26 cellular contexts compared by ENCODE assay signal in the genomic region with DNA sequence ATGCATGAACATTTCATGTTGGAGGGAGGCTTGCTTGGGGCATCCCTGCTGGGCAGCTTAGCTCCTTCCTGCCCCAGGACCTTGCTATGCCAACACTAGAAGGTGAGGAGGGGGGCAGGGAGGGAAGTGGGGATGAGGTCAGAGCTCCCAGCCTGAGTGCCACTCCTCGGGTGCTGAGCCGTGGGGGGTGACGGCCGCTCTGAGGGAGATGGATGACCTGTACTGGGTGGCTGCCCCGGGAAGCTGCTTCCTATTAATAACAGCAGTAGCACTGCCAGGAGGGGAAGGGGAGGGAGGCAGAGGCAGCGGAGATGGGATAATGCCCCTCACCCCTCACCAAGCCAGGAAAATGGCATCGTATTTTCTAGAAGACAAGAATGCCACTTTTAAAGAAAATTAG.
"Had no signal": no experiment of that assay in that cellular context is flagged by ENCODE, and none has a peak within 500 bp of the region (broad histone marks: within the 10 kb centered on the region; RNA-seq: fewer than 3 reads in every experiment).

No MANE protein-coding gene starts in this region.

- DNase-seq: activated B cell treated with CpG ODN at 0.5 μM for 24 hours; activated CD4-positive, alpha-beta memory T cell treated with anti-CD3 and anti-CD28 coated beads for 36 hours; activated CD4-positive, alpha-beta T cell treated with anti-CD3 and anti-CD28 coated beads for 4 hours; activated CD4-positive, alpha-beta T cell treated with anti-CD3 and anti-CD28 coated beads, Interleukin-2, amount 50 U/mL, for 1 hour; activated CD4-positive, CD25-positive, alpha-beta regulatory T cell treated with anti-CD3 and anti-CD28 coated beads, Interleukin-2, amount 50 U/mL, for 72 hours; activated CD8-positive, alpha-beta memory T cell treated with anti-CD3 and anti-CD28 coated beads, Interleukin-2, amount 50 U/mL, for 4 hours; activated effector memory CD4-positive, alpha-beta T cell treated with Interleukin-2 at 50 U/mL for 16 hours; activated naive CD4-positive, alpha-beta T cell treated with anti-CD3 and anti-CD28 coated beads, Interleukin-2, amount 10 ng/mL, durations not matched to agents 7 days and 5 days; activated naive CD8-positive, alpha-beta T cell treated with anti-CD3 and anti-CD28 coated beads, Interleukin-2, amount 50 U/mL, for 24 hours; activated T-cell treated with anti-CD3 and anti-CD28 coated beads for 4 hours; activated T-cell treated with anti-CD3 and anti-CD28 coated beads, Interleukin-2, amount 50 U/mL, for 4 hours; anterior cingulate cortex; NCI-H1105; NCI-H1436; NCI-H1694; NCI-H1930; NCI-H2081 treated with DMSO at 0.1 percent for 48 hours; NCI-H345; NCI-H524 treated with DMSO at 0.1 percent for 48 hours; RPMI8226; SIG-M5; T-helper 1 cell; T-helper 2 cell; T-helper 9 cell had no signal

- H3K9ac ChIP-seq: KMS-11 had no signal

- H3K27ac ChIP-seq: KMS-11, VCaP had no signal

- H3K4me2 ChIP-seq: KMS-11 had no signal
